In genomic region chr3:179071569-179072397, GRCh38 we compare ENCODE assay signal across 1 cellular context.
TF ChIP-seq lines count a peak whose summit lies in the region.

TSS of gene ZMAT3 (minus strand) at chr3:179071809. CDS start at chr3:179067752, 4,057 bp downstream.

TF ChIP-seq in K562, 482 proteins besides CTCF, POLR2A, EP300 and RAD21 (continued from another document):
- peak; percentile 87 for TF ChIP-seq FOXP4 (CRISPR knock-in tag; IDR thresholded peaks at IDR 0.05; ENCODE audit: borderline replicate concordance)
- TF ChIP-seq ZNF347 (CRISPR knock-in tag; IDR thresholded peaks at IDR 0.05; ENCODE audit: low read depth): no peak
- peak; percentile 85 for TF ChIP-seq EGR1 (conservative IDR thresholded peaks at IDR 0.05)
- TF ChIP-seq PCBP2 (IDR thresholded peaks at IDR 0.05; ENCODE audit: low read depth, low read length, poor library complexity, severe bottlenecking): no peak
- TF ChIP-seq NRF1 (conservative IDR thresholded peaks at IDR 0.05 in 1 of 2, IDR thresholded peaks at IDR 0.05 in 1 of 2): peak; percentile 96
- peak; percentile 50; the same call in 1 of the 2 replicates for TF ChIP-seq ZBTB33 (CRISPR knock-in tag; IDR thresholded peaks at IDR 0.05)
- 0 out of 2 replicates have a peak, but pooled peaks have one; percentile 23 for TF ChIP-seq CREB1 (IDR thresholded peaks at IDR 0.05)
- TF ChIP-seq CREB1 (CRISPR knock-in tag; IDR thresholded peaks at IDR 0.05): no peak; the same call in 1 of the 2 replicates
- TF ChIP-seq ZNF511 (CRISPR knock-in tag; IDR thresholded peaks at IDR 0.05): peak; percentile 20; the same call in 1 of the 2 replicates
- TF ChIP-seq RBM25 (IDR thresholded peaks at IDR 0.05; ENCODE audit: low read depth, low read length, severe bottlenecking): no peak
- TF ChIP-seq TSHZ1 (CRISPR knock-in tag; IDR thresholded peaks at IDR 0.05): no peak
- no peak for TF ChIP-seq EWSR1 (IDR thresholded peaks at IDR 0.05; ENCODE audit: borderline replicate concordance, low read depth, partially characterized antibody)
- TF ChIP-seq ZNF57 (CRISPR knock-in tag; IDR thresholded peaks at IDR 0.05): no peak
- TF ChIP-seq KAT7 (CRISPR knock-in tag; IDR thresholded peaks at IDR 0.05; ENCODE audit: borderline replicate concordance): peak; percentile 67; the same call in 1 of the 2 replicates
- TF ChIP-seq FOXJ2 (tag; IDR thresholded peaks at IDR 0.05): peak; percentile 60; the same call in 1 of the 2 replicates
- TF ChIP-seq TEAD2 (tag; IDR thresholded peaks at IDR 0.05): no peak
- TF ChIP-seq SRSF7 (optimal IDR thresholded peaks at IDR 0.05; ENCODE audit: low read depth, low read length): no peak
- peak; percentile 17; the same call in 1 of the 2 replicates for TF ChIP-seq VEZF1 (CRISPR knock-in tag; IDR thresholded peaks at IDR 0.05)
- no peak for TF ChIP-seq SAFB (IDR thresholded peaks at IDR 0.05; ENCODE audit: borderline replicate concordance, low read depth, low read length)
- no peak for TF ChIP-seq ZNF23 (CRISPR knock-in tag; IDR thresholded peaks at IDR 0.05)
- TF ChIP-seq CSDE1 (IDR thresholded peaks at IDR 0.05): no peak
- peak; percentile 48 to 90 for TF ChIP-seq E2F6 (IDR thresholded peaks at IDR 0.05; ENCODE audit: borderline replicate concordance in 1 of 2, extremely low read depth in 1 of 2, insufficient read depth in 1 of 2, insufficient read length in 1 of 2, low read depth in 1 of 2, low read length in 1 of 2, poor library complexity in 1 of 2, severe bottlenecking in 1 of 2)
- TF ChIP-seq HDAC8 (tag; IDR thresholded peaks at IDR 0.05): no peak
- no peak for TF ChIP-seq BRD4 (IDR thresholded peaks at IDR 0.05)
- TF ChIP-seq TBL1XR1 (IDR thresholded peaks at IDR 0.05; ENCODE audit: low read length in 2 of 2): no peak
- TF ChIP-seq PHF20 (IDR thresholded peaks at IDR 0.05; ENCODE audit: partially characterized antibody): peak; percentile 54
- no peak for TF ChIP-seq FOXO4 (CRISPR knock-in tag; IDR thresholded peaks at IDR 0.05)
- peak; percentile 32 for TF ChIP-seq POLR2B (IDR thresholded peaks at IDR 0.05; ENCODE audit: low read depth, partially characterized antibody)
- no peak for TF ChIP-seq HDGF (IDR thresholded peaks at IDR 0.05)
- no peak for TF ChIP-seq RBM22 (IDR thresholded peaks at IDR 0.05; ENCODE audit: low read depth, low read length, poor library complexity, severe bottlenecking)
- no peak for TF ChIP-seq DIDO1 (tag; IDR thresholded peaks at IDR 0.05; ENCODE audit: low read depth)
- no peak for TF ChIP-seq GTF2F1 (IDR thresholded peaks at IDR 0.05; ENCODE audit: low read depth, low read length)
- no peak for TF ChIP-seq ZNF507 (tag; conservative IDR thresholded peaks at IDR 0.05)
- no peak; the same call in 1 of the 2 replicates for TF ChIP-seq ZNF24 (IDR thresholded peaks at IDR 0.05)
- peak; percentile 46; the same call in 1 of the 2 replicates for TF ChIP-seq SPI1 (IDR thresholded peaks at IDR 0.05; ENCODE audit: borderline replicate concordance, low read depth, low read length)
- no peak for TF ChIP-seq RHOXF2B (CRISPR knock-in tag; conservative IDR thresholded peaks at IDR 0.05)
- TF ChIP-seq TCF7L2 (IDR thresholded peaks at IDR 0.05; ENCODE audit: low read depth, low read length): no peak
- TF ChIP-seq GABPB1 (CRISPR knock-in tag; IDR thresholded peaks at IDR 0.05): peak; percentile 82
- TF ChIP-seq ZBTB5 (IDR thresholded peaks at IDR 0.05): no peak
- no peak for TF ChIP-seq ZNF589 (CRISPR knock-in tag; IDR thresholded peaks at IDR 0.05; ENCODE audit: low read depth)
- TF ChIP-seq CEBPG (CRISPR knock-in tag; IDR thresholded peaks at IDR 0.05): no peak
- TF ChIP-seq CEBPG (tag; conservative IDR thresholded peaks at IDR 0.05 in 1 of 2, IDR thresholded peaks at IDR 0.05 in 1 of 2): no peak
- no peak for TF ChIP-seq CC2D1A (IDR thresholded peaks at IDR 0.05)
- no peak for TF ChIP-seq NCOA1 (IDR thresholded peaks at IDR 0.05; ENCODE audit: low read depth)
- no peak for TF ChIP-seq NCOA2 (IDR thresholded peaks at IDR 0.05; ENCODE audit: partially characterized antibody in 2 of 2)
- no peak for TF ChIP-seq CHD4 (IDR thresholded peaks at IDR 0.05; ENCODE audit: insufficient read depth, insufficient replicate concordance, low read depth, low read length, poor library complexity, severe bottlenecking)
- no peak for TF ChIP-seq ZNF398 (CRISPR knock-in tag; IDR thresholded peaks at IDR 0.05)
TF ChIP-seq in K562: peak in this region for 79.
